Comparison of ENCODE assay signal across 9 cellular contexts in the genomic region with DNA sequence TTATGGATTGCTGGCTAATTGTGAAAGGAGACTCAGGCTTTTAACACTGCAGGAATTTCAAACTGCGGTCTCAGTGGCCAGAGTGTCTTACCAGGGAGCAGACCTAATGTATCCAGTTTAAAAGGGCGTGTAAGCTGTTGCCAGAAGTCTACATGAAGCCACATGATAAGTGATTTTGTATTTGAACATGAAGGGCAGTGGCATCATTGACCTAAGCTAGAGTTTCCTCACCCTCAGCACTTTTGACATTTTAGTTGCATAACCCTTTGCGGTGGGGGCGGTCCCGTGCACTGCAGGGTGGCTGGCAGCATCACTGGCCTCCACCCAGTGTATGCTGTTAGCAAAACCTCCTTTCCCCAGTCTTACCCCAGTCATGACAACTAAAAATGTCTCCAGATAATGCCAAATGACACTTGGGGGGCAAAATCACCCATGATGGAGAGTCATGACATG. TPM values are rescaled to one million over a fixed set of nuclear protein-coding genes. Genes with fewer than 3 reads are reported as not detected.
DNase-seq lines count a peak whose midpoint lies in the region; ATAC-seq and TF ChIP-seq lines count a peak whose summit lies in the region.
"Had no signal": no experiment of that assay in that cellular context is flagged by ENCODE, and none has a peak within 500 bp of the region (broad histone marks: within the 10 kb centered on the region; RNA-seq: fewer than 3 reads in every experiment).

No MANE protein-coding gene starts in this region.

- peak overlapping the region; percentile 43 for H3K27ac ChIP-seq in BLaER1
- H3K27ac ChIP-seq in aorta (ENCODE audit: low read depth in 1 of 2, low read length in 2 of 2), result peak overlapping the region in 1 of 2 donors; percentile 40
- H3K27ac ChIP-seq: parathyroid adenoma had no signal

- no peak for TF ChIP-seq CTCF in lower leg skin (IDR thresholded peaks at IDR 0.05)

- intact Hi-C loops in lower leg skin (cut with DNase I; ENCODE audit: low total_unique reads), result no loop called here
- intact Hi-C loops in aorta (cut with DNase I), result loop anchor here in 1 of 2 donors (5.0 kb wide), 1 partner anchor 40 kb away; no protein-coding TSS in a partner anchor

- H3K9me3 ChIP-seq in BLaER1 (no peaks in the 10 kb centered on the region), aorta (ENCODE audit: control insufficient read depth, low read length) (no peaks in the 10 kb centered on the region)

- peak; percentile 71 for ATAC-seq in GM19468 (IDR thresholded peaks at IDR 0.05; ENCODE audit: extremely low read depth, unreplicated experiment)
- ATAC-seq in HG03521 (IDR thresholded peaks at IDR 0.05; ENCODE audit: unreplicated experiment), result peak; percentile 67
- ATAC-seq in aorta (ENCODE audit: low FRiP score), result peak; percentile 83

- H3K4me3 ChIP-seq in BLaER1, result no peak overlapping the region
- H3K4me3 ChIP-seq in lower leg skin (ENCODE audit: low read depth, poor library complexity, severe bottlenecking), result no peak overlapping the region
- no peak overlapping the region for H3K4me3 ChIP-seq in aorta (ENCODE audit: low read length in 2 of 2)

- peaks cover 56% of the 10 kb centered on the region for H4K20me1 ChIP-seq in BLaER1

- peak overlapping the region; percentile 69 for H3K4me2 ChIP-seq in BLaER1

- H3K9ac ChIP-seq in BLaER1, result 0 out of 2 replicates have a peak overlapping the region, but pooled peaks have one; percentile 6
- H3K9ac ChIP-seq: parathyroid adenoma had no signal

- peak; percentile 41 for DNase-seq in activated T-helper 9 cell treated with anti-CD3 and anti-CD28 coated beads, Interleukin-2, amount 50 U/mL, for 16 hours (ENCODE audit: low read depth)
- DNase-seq in lower leg skin (ENCODE audit: low spot score in 2 of 2), result peak; percentile 80 to 95
- peak; percentile 82 to 88 for DNase-seq in aorta
- no peak for DNase-seq in NCI-H146 treated with DMSO at 0.1 percent for 48 hours (lab: John Stamatoyannopoulos, UW; ENCODE audit: unreplicated experiment)
- no peak for DNase-seq in NCI-H2171 (lab: John Stamatoyannopoulos, UW)

- peaks cover 49% of the 10 kb centered on the region for H3K36me3 ChIP-seq in BLaER1
- no peaks in the 10 kb centered on the region for H3K36me3 ChIP-seq in aorta (ENCODE audit: control insufficient read depth in 1 of 2, insufficient read depth in 2 of 2, low read length in 1 of 2)

- no peak for TF ChIP-seq POLR2A in lower leg skin (IDR thresholded peaks at IDR 0.05)

- H3K27me3 ChIP-seq in BLaER1, result no peaks in the 10 kb centered on the region
- H3K27me3 ChIP-seq in aorta (ENCODE audit: control insufficient read depth in 1 of 2, insufficient read depth in 2 of 2, low read length in 1 of 2), result no peaks in the 10 kb centered on the region

- H3K4me1 ChIP-seq in BLaER1 (peaks cover 64% of the 10 kb centered on the region), aorta (ENCODE audit: control insufficient read depth in 1 of 2, insufficient read depth in 2 of 2, low read length in 2 of 2) (no peaks in the 10 kb centered on the region)
- H3K4me1 ChIP-seq: parathyroid adenoma had no signal

- 48 to 55% methylated on average over 5 of the region's 5 CpGs for WGBS in lower leg skin, 2 donors
- WGBS in aorta, 2 donors, result 84 to 86% methylated on average over 5 of the region's 5 CpGs

RNA-seq across cellular contexts. Expression of a gene that starts 23.7 kb away (rescaled TPM):
- total RNA-seq in lower leg skin (not detected), aorta (under 1 TPM; 0.24 to 0.55 TPM)
- polyA plus RNA-seq in aorta, result 1 to 10 TPM in 1 of 2 donors, not detected in 1; 1.5 TPM

RNA-seq across cellular contexts. Expression of a gene that starts 25.4 kb away (rescaled TPM):
- 10 to 100 TPM in 2 of 4 donors, 1 to 10 TPM in 2; 2.3 to 13.7 (median 9.1) TPM for total RNA-seq in lower leg skin
- total RNA-seq in aorta, result 10 to 100 TPM; 18.7 to 25.3 TPM
- 1 to 10 TPM; 1.7 to 9.1 TPM for polyA plus RNA-seq in aorta

Comparison
In these comparisons a context has a peak if more than half of its experiments do, and no peak if none do; other contexts are left out.
1. DNase-seq: peak in activated T-helper 9 cell treated with anti-CD3 and anti-CD28 coated beads, Interleukin-2, amount 50 U/mL, for 16 hours (single experiment), lower leg skin (2 of 2) and aorta (2 of 2); none in NCI-H146 treated with DMSO at 0.1 percent for 48 hours (single experiment) and NCI-H2171 (single experiment).
2. Peak in every context shown above with its lines, with median percentiles within 50 percentile points of each other: ATAC-seq.